Comparison of ENCODE assay signal across 17 cellular contexts in the genomic region with DNA sequence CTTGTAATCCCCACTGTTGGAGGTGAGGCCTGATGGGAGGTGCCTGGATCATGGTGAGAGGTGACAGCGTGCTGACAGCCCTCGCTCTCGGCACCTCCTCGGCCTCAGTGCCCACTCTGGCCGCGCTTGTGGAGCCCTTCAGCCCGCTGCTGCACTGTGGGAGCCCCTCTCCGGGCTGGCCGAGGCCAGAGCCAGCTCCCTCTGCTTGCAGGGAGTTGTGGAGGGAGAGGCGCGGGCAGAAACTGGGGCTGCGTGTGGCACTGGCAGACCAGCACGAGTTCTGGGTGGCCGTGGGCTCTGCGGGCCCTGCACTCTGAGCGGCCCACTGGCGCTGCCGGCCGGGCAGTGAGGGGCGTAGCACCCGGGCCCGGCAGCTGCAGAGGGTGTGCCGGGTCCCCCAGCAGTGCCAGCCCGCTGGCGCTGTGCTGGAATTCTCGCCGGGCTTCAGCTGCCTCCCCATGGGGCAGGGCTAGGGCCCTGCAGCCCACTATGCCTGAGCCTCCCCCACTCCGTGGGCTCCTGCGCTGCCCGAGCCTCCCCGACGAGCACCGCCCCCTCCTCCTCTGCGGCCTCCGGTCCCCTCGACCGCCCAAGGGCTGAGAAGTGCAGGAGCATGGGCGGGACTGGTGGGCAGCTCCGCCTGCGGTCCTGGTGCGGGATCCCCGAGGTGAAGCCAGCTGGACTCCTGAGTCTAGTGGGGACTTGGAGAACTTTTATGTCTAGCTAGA.
"Had no signal": no experiment of that assay in that cellular context is flagged by ENCODE, and none has a peak within 500 bp of the region (broad histone marks: within the 10 kb centered on the region; RNA-seq: fewer than 3 reads in every experiment).

No MANE protein-coding gene starts in this region.

- H3K27me3 ChIP-seq: foreskin keratinocyte, spleen, thyroid gland, upper lobe of left lung, vagina had no signal

- H3K9ac ChIP-seq: parathyroid adenoma had no signal

- H3K36me3 Mint-ChIP-seq: immature natural killer cell; mesothelial cell of epicardium; natural killer cell treated with Interleukin-12 subunit alpha and Interleukin-12 subunit beta and Interleukin-15 and Interleukin-18, amount 100 ng/mL, for 72 hours had no signal

- H3K27ac Mint-ChIP-seq: dendritic cell treated with granulocyte-macrophage colony-stimulating factor and Interleukin-4, amounts not matched to agents 40 ng/mL and 50 ng/mL, for 4 days; effector memory CD8-positive, alpha-beta T cell; immature natural killer cell; mesothelial cell of epicardium had no signal

- DNase-seq: effector memory CD8-positive, alpha-beta T cell; erythroblast; foreskin keratinocyte; immature natural killer cell; psoas muscle; spleen; stimulated activated naive CD4-positive, alpha-beta T cell treated with Interleukin-2 at 50 U/mL for 16 hours; thyroid gland had no signal

- H3K36me3 ChIP-seq: spleen, thyroid gland, upper lobe of left lung, vagina had no signal

- H3K4me3 ChIP-seq: psoas muscle, spleen, thyroid gland, upper lobe of left lung, vagina had no signal

- H3K79me2 ChIP-seq: parathyroid adenoma had no signal

- H3K27ac ChIP-seq: parathyroid adenoma, psoas muscle, spleen, thyroid gland, upper lobe of left lung, vagina had no signal

- H3K9me3 ChIP-seq: psoas muscle, spleen, thyroid gland, upper lobe of left lung, vagina had no signal

- H3K4me3 Mint-ChIP-seq: central memory CD8-positive, alpha-beta T cell; dendritic cell treated with granulocyte-macrophage colony-stimulating factor and Interleukin-4, amounts not matched to agents 40 ng/mL and 50 ng/mL, for 4 days; effector memory CD8-positive, alpha-beta T cell; immature natural killer cell; mesothelial cell of epicardium; natural killer cell treated with Interleukin-12 subunit alpha and Interleukin-12 subunit beta and Interleukin-15 and Interleukin-18, amount 100 ng/mL, for 72 hours had no signal

- H3K27me3 Mint-ChIP-seq: central memory CD8-positive, alpha-beta T cell had no signal

- H3K4me1 ChIP-seq: parathyroid adenoma, psoas muscle, thyroid gland had no signal

- H3K9me3 Mint-ChIP-seq: central memory CD8-positive, alpha-beta T cell; dendritic cell treated with granulocyte-macrophage colony-stimulating factor and Interleukin-4, amounts not matched to agents 40 ng/mL and 50 ng/mL, for 4 days; effector memory CD8-positive, alpha-beta T cell; immature natural killer cell; mesothelial cell of epicardium; natural killer cell treated with Interleukin-12 subunit alpha and Interleukin-12 subunit beta and Interleukin-15 and Interleukin-18, amount 100 ng/mL, for 72 hours had no signal

- ATAC-seq: effector memory CD8-positive, alpha-beta T cell; foreskin keratinocyte; left lobe of liver; natural killer cell treated with Interleukin-12 subunit alpha and Interleukin-12 subunit beta and Interleukin-15 and Interleukin-18, amount 100 ng/mL, for 72 hours; psoas muscle; sciatic nerve had no signal

- H2AFZ ChIP-seq: parathyroid adenoma had no signal
